Comparison of ENCODE assay signal across 1 cellular context in genomic region chr20:49799698-49800097, GRCh38.
TF ChIP-seq lines count a peak whose summit lies in the region.

No MANE protein-coding gene starts in this region.

TF ChIP-seq in HepG2, 621 proteins besides CTCF, POLR2A, EP300 and RAD21 (continued from another document and continues in another):
- no peak for TF ChIP-seq THAP8 (CRISPR knock-in tag; IDR thresholded peaks at IDR 0.05; ENCODE audit: borderline replicate concordance)
- no peak for TF ChIP-seq ZNF891 (CRISPR knock-in tag; IDR thresholded peaks at IDR 0.05)
- TF ChIP-seq ELF3 (CRISPR knock-in tag; IDR thresholded peaks at IDR 0.05): peak; percentile 21; the same call in 1 of the 2 replicates
- no peak for TF ChIP-seq ETV6 (CRISPR knock-in tag; conservative IDR thresholded peaks at IDR 0.05)
- no peak for TF ChIP-seq PHF20 (CRISPR knock-in tag; IDR thresholded peaks at IDR 0.05)
- no peak for TF ChIP-seq MTA3 (CRISPR knock-in tag; IDR thresholded peaks at IDR 0.05)
- peak; percentile 29; the same call in 1 of the 2 replicates for TF ChIP-seq ZFY (CRISPR knock-in tag; IDR thresholded peaks at IDR 0.05)
- no peak for TF ChIP-seq AKAP8 (CRISPR knock-in tag; IDR thresholded peaks at IDR 0.05)
- TF ChIP-seq ZC3H4 (CRISPR knock-in tag; IDR thresholded peaks at IDR 0.05; ENCODE audit: borderline replicate concordance): no peak
- TF ChIP-seq, protein P1, sequence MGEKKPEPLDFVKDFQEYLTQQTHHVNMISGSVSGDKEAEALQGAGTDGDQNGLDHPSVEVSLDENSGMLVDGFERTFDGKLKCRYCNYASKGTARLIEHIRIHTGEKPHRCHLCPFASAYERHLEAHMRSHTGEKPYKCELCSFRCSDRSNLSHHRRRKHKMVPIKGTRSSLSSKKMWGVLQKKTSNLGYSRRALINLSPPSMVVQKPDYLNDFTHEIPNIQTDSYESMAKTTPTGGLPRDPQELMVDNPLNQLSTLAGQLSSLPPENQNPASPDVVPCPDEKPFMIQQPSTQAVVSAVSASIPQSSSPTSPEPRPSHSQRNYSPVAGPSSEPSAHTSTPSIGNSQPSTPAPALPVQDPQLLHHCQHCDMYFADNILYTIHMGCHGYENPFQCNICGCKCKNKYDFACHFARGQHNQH (CRISPR knock-in tag; IDR thresholded peaks at IDR 0.05): no peak
- no peak; the same call in 1 of the 2 replicates for TF ChIP-seq KMT2A (CRISPR knock-in tag; IDR thresholded peaks at IDR 0.05)
- no peak for TF ChIP-seq ZNF138 (CRISPR knock-in tag; IDR thresholded peaks at IDR 0.05; ENCODE audit: low read depth)
- no peak for TF ChIP-seq NPAS2 (CRISPR knock-in tag; IDR thresholded peaks at IDR 0.05; ENCODE audit: borderline replicate concordance)
- TF ChIP-seq, protein P2, sequence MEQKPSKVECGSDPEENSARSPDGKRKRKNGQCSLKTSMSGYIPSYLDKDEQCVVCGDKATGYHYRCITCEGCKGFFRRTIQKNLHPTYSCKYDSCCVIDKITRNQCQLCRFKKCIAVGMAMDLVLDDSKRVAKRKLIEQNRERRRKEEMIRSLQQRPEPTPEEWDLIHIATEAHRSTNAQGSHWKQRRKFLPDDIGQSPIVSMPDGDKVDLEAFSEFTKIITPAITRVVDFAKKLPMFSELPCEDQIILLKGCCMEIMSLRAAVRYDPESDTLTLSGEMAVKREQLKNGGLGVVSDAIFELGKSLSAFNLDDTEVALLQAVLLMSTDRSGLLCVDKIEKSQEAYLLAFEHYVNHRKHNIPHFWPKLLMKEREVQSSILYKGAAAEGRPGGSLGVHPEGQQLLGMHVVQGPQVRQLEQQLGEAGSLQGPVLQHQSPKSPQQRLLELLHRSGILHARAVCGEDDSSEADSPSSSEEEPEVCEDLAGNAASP (CRISPR knock-in tag; IDR thresholded peaks at IDR 0.05; ENCODE audit: borderline replicate concordance): no peak
- TF ChIP-seq CCDC6 (CRISPR knock-in tag; IDR thresholded peaks at IDR 0.05): no peak
- TF ChIP-seq, protein P3, sequence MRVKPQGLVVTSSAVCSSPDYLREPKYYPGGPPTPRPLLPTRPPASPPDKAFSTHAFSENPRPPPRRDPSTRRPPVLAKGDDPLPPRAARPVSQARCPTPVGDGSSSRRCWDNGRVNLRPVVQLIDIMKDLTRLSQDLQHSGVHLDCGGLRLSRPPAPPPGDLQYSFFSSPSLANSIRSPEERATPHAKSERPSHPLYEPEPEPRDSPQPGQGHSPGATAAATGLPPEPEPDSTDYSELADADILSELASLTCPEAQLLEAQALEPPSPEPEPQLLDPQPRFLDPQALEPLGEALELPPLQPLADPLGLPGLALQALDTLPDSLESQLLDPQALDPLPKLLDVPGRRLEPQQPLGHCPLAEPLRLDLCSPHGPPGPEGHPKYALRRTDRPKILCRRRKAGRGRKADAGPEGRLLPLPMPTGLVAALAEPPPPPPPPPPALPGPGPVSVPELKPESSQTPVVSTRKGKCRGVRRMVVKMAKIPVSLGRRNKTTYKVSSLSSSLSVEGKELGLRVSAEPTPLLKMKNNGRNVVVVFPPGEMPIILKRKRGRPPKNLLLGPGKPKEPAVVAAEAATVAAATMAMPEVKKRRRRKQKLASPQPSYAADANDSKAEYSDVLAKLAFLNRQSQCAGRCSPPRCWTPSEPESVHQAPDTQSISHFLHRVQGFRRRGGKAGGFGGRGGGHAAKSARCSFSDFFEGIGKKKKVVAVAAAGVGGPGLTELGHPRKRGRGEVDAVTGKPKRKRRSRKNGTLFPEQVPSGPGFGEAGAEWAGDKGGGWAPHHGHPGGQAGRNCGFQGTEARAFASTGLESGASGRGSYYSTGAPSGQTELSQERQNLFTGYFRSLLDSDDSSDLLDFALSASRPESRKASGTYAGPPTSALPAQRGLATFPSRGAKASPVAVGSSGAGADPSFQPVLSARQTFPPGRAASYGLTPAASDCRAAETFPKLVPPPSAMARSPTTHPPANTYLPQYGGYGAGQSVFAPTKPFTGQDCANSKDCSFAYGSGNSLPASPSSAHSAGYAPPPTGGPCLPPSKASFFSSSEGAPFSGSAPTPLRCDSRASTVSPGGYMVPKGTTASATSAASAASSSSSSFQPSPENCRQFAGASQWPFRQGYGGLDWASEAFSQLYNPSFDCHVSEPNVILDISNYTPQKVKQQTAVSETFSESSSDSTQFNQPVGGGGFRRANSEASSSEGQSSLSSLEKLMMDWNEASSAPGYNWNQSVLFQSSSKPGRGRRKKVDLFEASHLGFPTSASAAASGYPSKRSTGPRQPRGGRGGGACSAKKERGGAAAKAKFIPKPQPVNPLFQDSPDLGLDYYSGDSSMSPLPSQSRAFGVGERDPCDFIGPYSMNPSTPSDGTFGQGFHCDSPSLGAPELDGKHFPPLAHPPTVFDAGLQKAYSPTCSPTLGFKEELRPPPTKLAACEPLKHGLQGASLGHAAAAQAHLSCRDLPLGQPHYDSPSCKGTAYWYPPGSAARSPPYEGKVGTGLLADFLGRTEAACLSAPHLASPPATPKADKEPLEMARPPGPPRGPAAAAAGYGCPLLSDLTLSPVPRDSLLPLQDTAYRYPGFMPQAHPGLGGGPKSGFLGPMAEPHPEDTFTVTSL (CRISPR knock-in tag; IDR thresholded peaks at IDR 0.05; ENCODE audit: borderline replicate concordance): peak; percentile 84
- no peak for TF ChIP-seq ZFAT (CRISPR knock-in tag; conservative IDR thresholded peaks at IDR 0.05)
- peak; percentile 45; the same call in 1 of the 2 replicates for TF ChIP-seq SOX5 (CRISPR knock-in tag; IDR thresholded peaks at IDR 0.05; ENCODE audit: borderline replicate concordance)
- no peak for TF ChIP-seq ZBTB4 (CRISPR knock-in tag; IDR thresholded peaks at IDR 0.05; ENCODE audit: borderline replicate concordance)
- TF ChIP-seq ZNF160 (CRISPR knock-in tag; IDR thresholded peaks at IDR 0.05): no peak
- TF ChIP-seq ZBTB3 (CRISPR knock-in tag; IDR thresholded peaks at IDR 0.05; ENCODE audit: borderline replicate concordance, low read depth): no peak
- TF ChIP-seq ZNF3 (CRISPR knock-in tag; IDR thresholded peaks at IDR 0.05): no peak
- TF ChIP-seq XRCC5 (optimal IDR thresholded peaks at IDR 0.05; ENCODE audit: low read length): peak; percentile 41
- no peak; the same call in 1 of the 2 replicates for TF ChIP-seq MBD4 (IDR thresholded peaks at IDR 0.05; ENCODE audit: borderline replicate concordance, low read length)
- no peak for TF ChIP-seq FOXA1 (IDR thresholded peaks at IDR 0.05)
- no peak for TF ChIP-seq FOXA1 (CRISPR knock-in tag; IDR thresholded peaks at IDR 0.05)
- TF ChIP-seq, protein P4, sequence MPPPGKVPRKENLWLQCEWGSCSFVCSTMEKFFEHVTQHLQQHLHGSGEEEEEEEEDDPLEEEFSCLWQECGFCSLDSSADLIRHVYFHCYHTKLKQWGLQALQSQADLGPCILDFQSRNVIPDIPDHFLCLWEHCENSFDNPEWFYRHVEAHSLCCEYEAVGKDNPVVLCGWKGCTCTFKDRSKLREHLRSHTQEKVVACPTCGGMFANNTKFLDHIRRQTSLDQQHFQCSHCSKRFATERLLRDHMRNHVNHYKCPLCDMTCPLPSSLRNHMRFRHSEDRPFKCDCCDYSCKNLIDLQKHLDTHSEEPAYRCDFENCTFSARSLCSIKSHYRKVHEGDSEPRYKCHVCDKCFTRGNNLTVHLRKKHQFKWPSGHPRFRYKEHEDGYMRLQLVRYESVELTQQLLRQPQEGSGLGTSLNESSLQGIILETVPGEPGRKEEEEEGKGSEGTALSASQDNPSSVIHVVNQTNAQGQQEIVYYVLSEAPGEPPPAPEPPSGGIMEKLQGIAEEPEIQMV (CRISPR knock-in tag; IDR thresholded peaks at IDR 0.05; ENCODE audit: low read depth): no peak
- no peak for TF ChIP-seq ZNF577 (CRISPR knock-in tag; IDR thresholded peaks at IDR 0.05; ENCODE audit: borderline replicate concordance, low read depth)
- no peak for TF ChIP-seq PITX1 (CRISPR knock-in tag; IDR thresholded peaks at IDR 0.05)
- no peak for TF ChIP-seq ZNF468 (CRISPR knock-in tag; IDR thresholded peaks at IDR 0.05)
- no peak for TF ChIP-seq PBX3 (CRISPR knock-in tag; IDR thresholded peaks at IDR 0.05; ENCODE audit: borderline replicate concordance)
- no peak for TF ChIP-seq ZSCAN20 (CRISPR knock-in tag; IDR thresholded peaks at IDR 0.05; ENCODE audit: borderline replicate concordance)
- TF ChIP-seq PREB (CRISPR knock-in tag; IDR thresholded peaks at IDR 0.05): no peak
- TF ChIP-seq ZNF20 (CRISPR knock-in tag; IDR thresholded peaks at IDR 0.05): no peak
- TF ChIP-seq, protein P5, sequence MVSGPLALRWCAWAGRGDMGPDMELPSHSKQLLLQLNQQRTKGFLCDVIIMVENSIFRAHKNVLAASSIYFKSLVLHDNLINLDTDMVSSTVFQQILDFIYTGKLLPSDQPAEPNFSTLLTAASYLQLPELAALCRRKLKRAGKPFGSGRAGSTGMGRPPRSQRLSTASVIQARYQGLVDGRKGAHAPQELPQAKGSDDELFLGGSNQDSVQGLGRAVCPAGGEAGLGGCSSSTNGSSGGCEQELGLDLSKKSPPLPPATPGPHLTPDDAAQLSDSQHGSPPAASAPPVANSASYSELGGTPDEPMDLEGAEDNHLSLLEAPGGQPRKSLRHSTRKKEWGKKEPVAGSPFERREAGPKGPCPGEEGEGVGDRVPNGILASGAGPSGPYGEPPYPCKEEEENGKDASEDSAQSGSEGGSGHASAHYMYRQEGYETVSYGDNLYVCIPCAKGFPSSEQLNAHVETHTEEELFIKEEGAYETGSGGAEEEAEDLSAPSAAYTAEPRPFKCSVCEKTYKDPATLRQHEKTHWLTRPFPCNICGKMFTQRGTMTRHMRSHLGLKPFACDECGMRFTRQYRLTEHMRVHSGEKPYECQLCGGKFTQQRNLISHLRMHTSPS (CRISPR knock-in tag; IDR thresholded peaks at IDR 0.05; ENCODE audit: low read depth): no peak
- TF ChIP-seq FOXA3 (CRISPR knock-in tag; IDR thresholded peaks at IDR 0.05): peak; percentile 42; the same call in 1 of the 2 replicates
- no peak for TF ChIP-seq ZBTB37 (CRISPR knock-in tag; IDR thresholded peaks at IDR 0.05)
- TF ChIP-seq, protein P6, sequence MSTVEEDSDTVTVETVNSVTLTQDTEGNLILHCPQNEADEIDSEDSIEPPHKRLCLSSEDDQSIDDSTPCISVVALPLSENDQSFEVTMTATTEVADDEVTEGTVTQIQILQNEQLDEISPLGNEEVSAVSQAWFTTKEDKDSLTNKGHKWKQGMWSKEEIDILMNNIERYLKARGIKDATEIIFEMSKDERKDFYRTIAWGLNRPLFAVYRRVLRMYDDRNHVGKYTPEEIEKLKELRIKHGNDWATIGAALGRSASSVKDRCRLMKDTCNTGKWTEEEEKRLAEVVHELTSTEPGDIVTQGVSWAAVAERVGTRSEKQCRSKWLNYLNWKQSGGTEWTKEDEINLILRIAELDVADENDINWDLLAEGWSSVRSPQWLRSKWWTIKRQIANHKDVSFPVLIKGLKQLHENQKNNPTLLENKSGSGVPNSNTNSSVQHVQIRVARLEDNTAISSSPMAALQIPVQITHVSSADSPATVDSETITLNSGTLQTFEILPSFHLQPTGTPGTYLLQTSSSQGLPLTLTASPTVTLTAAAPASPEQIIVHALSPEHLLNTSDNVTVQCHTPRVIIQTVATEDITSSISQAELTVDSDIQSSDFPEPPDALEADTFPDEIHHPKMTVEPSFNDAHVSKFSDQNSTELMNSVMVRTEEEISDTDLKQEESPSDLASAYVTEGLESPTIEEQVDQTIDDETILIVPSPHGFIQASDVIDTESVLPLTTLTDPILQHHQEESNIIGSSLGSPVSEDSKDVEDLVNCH (CRISPR knock-in tag; IDR thresholded peaks at IDR 0.05): no peak
- TF ChIP-seq ESRRA (CRISPR knock-in tag; IDR thresholded peaks at IDR 0.05; ENCODE audit: low read depth): no peak
- peak; percentile 58 for TF ChIP-seq RCOR2 (CRISPR knock-in tag; IDR thresholded peaks at IDR 0.05)
